In the genomic region with DNA sequence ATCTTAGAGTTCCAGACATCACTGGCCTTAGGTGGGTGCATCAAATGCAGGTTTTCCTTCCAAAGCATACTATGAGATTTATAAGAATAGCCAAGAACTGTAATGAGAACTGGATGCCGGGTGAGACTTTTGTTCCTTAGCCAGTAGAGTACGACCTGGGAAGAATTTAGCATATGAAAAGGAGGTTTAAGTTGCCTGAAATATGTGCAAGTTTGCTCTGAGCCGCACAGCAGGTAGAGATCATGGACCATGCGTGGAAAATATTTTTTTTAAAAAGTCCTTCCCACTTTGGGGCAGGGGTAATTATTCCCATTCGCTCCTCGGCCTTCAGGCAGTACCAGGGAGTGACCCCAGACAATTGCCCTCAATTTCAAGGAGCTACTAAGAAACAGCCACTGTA, we compare ENCODE assay signal across 1 cellular context.
TF ChIP-seq lines count a peak whose summit lies in the region.

No MANE protein-coding gene starts in this region.

TF ChIP-seq in H1, 55 proteins besides CTCF, POLR2A, EP300 and RAD21:
- TF ChIP-seq KDM4A (IDR thresholded peaks at IDR 0.05; ENCODE audit: low read depth, low read length, severe bottlenecking) (no peak), POLR2AphosphoS5 (IDR thresholded peaks at IDR 0.05; ENCODE audit: low read depth, low read length) (no peak)
